ENCODE assay signal across 5 cellular contexts in the genomic region with DNA sequence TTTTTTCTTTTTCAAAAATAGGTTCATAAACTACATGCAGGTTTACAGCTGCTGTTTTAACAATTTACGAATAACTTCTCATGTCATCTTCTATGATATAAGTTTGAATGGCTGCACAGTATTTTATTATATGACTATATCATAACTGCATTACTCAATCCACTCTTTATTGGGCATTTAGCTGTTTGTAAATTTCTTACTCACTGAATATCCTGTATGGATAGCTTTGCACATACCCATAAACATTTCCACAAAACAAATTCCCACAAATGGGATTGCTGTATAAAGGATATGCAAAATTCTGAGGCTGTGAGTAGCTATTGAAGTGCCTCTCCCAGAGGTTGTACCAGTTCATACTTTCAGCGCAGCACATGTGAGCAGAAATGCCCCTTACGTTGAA.
"Had no signal": no experiment of that assay in that cellular context is flagged by ENCODE, and none has a peak within 500 bp of the region (broad histone marks: within the 10 kb centered on the region; RNA-seq: fewer than 3 reads in every experiment).

No MANE protein-coding gene starts in this region.

- H3K27ac ChIP-seq: HL-60 had no signal

- DNase-seq: H9, HCEC 1CT had no signal

- ATAC-seq: GM23338, HepG2 had no signal

- H2AFZ ChIP-seq: GM23338 had no signal

- H3K4me2 ChIP-seq: GM23338 had no signal

- H3K4me3 ChIP-seq: GM23338 had no signal
